ENCODE assay signal across 8 cellular contexts in genomic region chr3:47803478-47804025, GRCh38. TPM values are rescaled to one million over a fixed set of nuclear protein-coding genes. Genes with fewer than 3 reads are reported as not detected.
DNase-seq lines count a peak whose midpoint lies in the region; ATAC-seq and TF ChIP-seq lines count a peak whose summit lies in the region.

No MANE protein-coding gene starts in this region.

- H3K27me3 ChIP-seq in spleen (replicated peaks in 1 of 7) = no peaks in the 10 kb centered on the region

- in situ Hi-C loops in GM13977 (cut with MboI; ENCODE audit: low pct_unique_long_range_greater_than_20kb, low sequenced_read_pairs, unreplicated experiment) = no loop called here

- H3K27me3 Mint-ChIP-seq in activated T-cell treated with anti-CD3 and anti-CD28 coated beads, Interleukin-2, amount 50 U/mL, for 72 hours (ENCODE audit: low read depth) = no peaks in the 10 kb centered on the region
- peaks cover 6% of the 10 kb centered on the region for H3K27me3 Mint-ChIP-seq in glutamatergic neuron (ENCODE audit: unreplicated experiment)

- H3K9me3 Mint-ChIP-seq in activated T-cell treated with anti-CD3 and anti-CD28 coated beads, Interleukin-2, amount 50 U/mL, for 72 hours = no peaks in the 10 kb centered on the region
- peaks cover 10% of the 10 kb centered on the region for H3K9me3 Mint-ChIP-seq in glutamatergic neuron (ENCODE audit: unreplicated experiment)

- H3K9me3 ChIP-seq in spleen = no peaks in the 10 kb centered on the region

- peak overlapping the region; percentile 97 to 99 for H3K4me3 Mint-ChIP-seq in activated T-cell treated with anti-CD3 and anti-CD28 coated beads, Interleukin-2, amount 50 U/mL, for 72 hours
- peak overlapping the region; percentile 98 for H3K4me3 Mint-ChIP-seq in glutamatergic neuron (ENCODE audit: unreplicated experiment)

- no peak for DNase-seq in activated T-cell treated with anti-CD3 and anti-CD28 coated beads, Interleukin-2, amount 50 U/mL, for 72 hours
- DNase-seq in activated T-cell treated with anti-CD3 and anti-CD28 coated beads, Interleukin-2, amount 50 U/mL, for 48 hours = no peak
- peak; percentile 92 for DNase-seq in glutamatergic neuron
- no peak for DNase-seq in spleen
- no peak for DNase-seq in GM13977 (ENCODE audit: low spot score)
- DNase-seq in COR-L47 (lab: John Stamatoyannopoulos, UW) = no peak

- 0 to 7% (median 0%) methylated on average over 1 to 20 of the region's 20 CpGs for WGBS in spleen, 5 donors

- H3K27ac ChIP-seq in VCaP (peak overlapping the region; percentile 95), spleen (peak overlapping the region; percentile 93 to 97 (median 96))

- no peak for TF ChIP-seq POLR2A in spleen (IDR thresholded peaks at IDR 0.05)

- no peak for ATAC-seq in activated T-cell treated with anti-CD3 and anti-CD28 coated beads, Interleukin-2, amount 50 U/mL, for 72 hours (replicated peaks in 1 of 2)
- ATAC-seq in GM18519 (IDR thresholded peaks at IDR 0.05; ENCODE audit: low FRiP score, unreplicated experiment) = no peak

- peaks cover 0 to 36% (median 20%) of the 10 kb centered on the region in 6 donors for H3K36me3 ChIP-seq in spleen

- peak overlapping the region; percentile 98 for H3K27ac Mint-ChIP-seq in activated T-cell treated with anti-CD3 and anti-CD28 coated beads, Interleukin-2, amount 50 U/mL, for 72 hours
- peak overlapping the region; percentile 100 for H3K27ac Mint-ChIP-seq in glutamatergic neuron (ENCODE audit: unreplicated experiment)

- intact Hi-C loops in spleen (cut with DNase I; ENCODE audit: low total_unique reads) = no loop called here

- peaks cover 2 to 9% of the 10 kb centered on the region in 2 donors for H3K36me3 Mint-ChIP-seq in activated T-cell treated with anti-CD3 and anti-CD28 coated beads, Interleukin-2, amount 50 U/mL, for 72 hours (ENCODE audit: insufficient read depth in 2 of 2)
- no peaks in the 10 kb centered on the region for H3K36me3 Mint-ChIP-seq in glutamatergic neuron (ENCODE audit: unreplicated experiment)

- H3K4me1 Mint-ChIP-seq in activated T-cell treated with anti-CD3 and anti-CD28 coated beads, Interleukin-2, amount 50 U/mL, for 72 hours (ENCODE audit: low read depth) = peaks cover 27% of the 10 kb centered on the region
- H3K4me1 Mint-ChIP-seq in glutamatergic neuron (ENCODE audit: low read depth, unreplicated experiment) = peaks cover 11% of the 10 kb centered on the region

- peak overlapping the region; percentile 62 to 91 (median 77) for H3K4me3 ChIP-seq in spleen

- TF ChIP-seq CTCF in VCaP (conservative IDR thresholded peaks at IDR 0.05) = no peak
- no peak for TF ChIP-seq CTCF in glutamatergic neuron (IDR thresholded peaks at IDR 0.05; ENCODE audit: partially characterized antibody, unreplicated experiment)
- no peak for TF ChIP-seq CTCF in spleen (IDR thresholded peaks at IDR 0.05 in 8 of 11, conservative IDR thresholded peaks at IDR 0.05 in 3 of 11)
- no peak for TF ChIP-seq CTCF in GM13977 (IDR thresholded peaks at IDR 0.05; ENCODE audit: extremely low read depth, insufficient read depth, missing control alignments)

- peaks cover 8 to 39% (median 21%) of the 10 kb centered on the region in 6 donors for H3K4me1 ChIP-seq in spleen

RNA-seq across cellular contexts. Expression of gene DHX30, which starts 0.6 kb away (rescaled TPM):
- 10 to 100 TPM; 71.1 to 82.8 TPM for total RNA-seq in activated T-cell treated with anti-CD3 and anti-CD28 coated beads, Interleukin-2, amount 50 U/mL, for 72 hours
- total RNA-seq in glutamatergic neuron (ENCODE audit: unreplicated experiment) (116 TPM), spleen (10 to 100 TPM; 50.5 to 73.5 (median 65.8) TPM)
- polyA plus RNA-seq in spleen = 10 to 100 TPM; 31.9 to 52.5 (median 44.4) TPM

RNA-seq across cellular contexts. Expression of gene SMARCC1, which starts 21.9 kb away (rescaled TPM):
- 100 to 1,000 TPM in 1 of 2 donors, 10 to 100 TPM in 1; 98.0 to 118 TPM for total RNA-seq in activated T-cell treated with anti-CD3 and anti-CD28 coated beads, Interleukin-2, amount 50 U/mL, for 72 hours
- 196 TPM for total RNA-seq in glutamatergic neuron (ENCODE audit: unreplicated experiment)
- 10 to 100 TPM; 40.4 to 82.9 (median 66.4) TPM for total RNA-seq in spleen
- polyA plus RNA-seq in spleen = 10 to 100 TPM; 10.5 to 14.9 (median 11.7) TPM
